Comparison of ENCODE assay signal across 30 cellular contexts in the genomic region with DNA sequence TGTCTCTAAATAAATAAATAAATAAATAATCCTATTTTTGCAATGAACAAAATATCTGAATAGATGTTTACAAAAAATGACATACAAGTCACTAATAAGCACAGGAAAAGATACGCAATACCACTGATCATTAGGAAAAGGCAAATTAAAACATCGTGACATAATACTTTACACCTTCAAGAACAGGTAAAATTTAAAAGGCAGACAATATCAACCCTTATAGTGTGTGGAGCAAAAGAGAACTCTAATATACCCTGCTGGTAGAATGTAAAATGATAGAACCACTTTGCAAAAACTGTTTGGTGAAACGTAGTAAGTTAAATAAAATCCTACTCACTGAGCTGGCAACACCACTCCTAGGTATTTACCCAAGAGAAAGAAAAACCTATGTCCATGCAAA.
"Had no signal": no experiment of that assay in that cellular context is flagged by ENCODE, and none has a peak within 500 bp of the region (broad histone marks: within the 10 kb centered on the region; RNA-seq: fewer than 3 reads in every experiment).

No MANE protein-coding gene starts in this region.

- H3K27ac Mint-ChIP-seq: activated CD4-positive, alpha-beta T cell treated with anti-CD3 and anti-CD28 coated beads, Interleukin-2, amount 10 ng/mL, durations not matched to agents 24 days and 14 days; activated CD8-positive, alpha-beta T cell treated with anti-CD3 and anti-CD28 coated beads for 36 hours; activated naive CD4-positive, alpha-beta T cell treated with anti-CD3 and anti-CD28 coated beads for 36 hours; activated T-helper 1 cell treated with anti-CD3 and anti-CD28 coated beads, Interleukin-12 subunit alpha, Interleukin-12 subunit beta, Interleukin-2, Interleukin-4 antibody, amounts not matched to agents 30 ng/mL and 10 ng/mL and 1 ng/mL, durations not matched to agents 14 hours and 24 hours and 36 hours had no signal

- H3K4me1 ChIP-seq: body of pancreas, breast epithelium had no signal

- H3K4me3 ChIP-seq: adrenal gland, body of pancreas, breast epithelium, coronary artery, MG63 had no signal

- H3K9me3 ChIP-seq: adrenal gland, body of pancreas, breast epithelium, MG63 had no signal

- H3K27ac ChIP-seq: body of pancreas, breast epithelium, coronary artery, WERI-Rb-1 had no signal

- H3K27me3 ChIP-seq: adrenal gland, body of pancreas, breast epithelium, MG63 had no signal

- ATAC-seq: activated CD8-positive, alpha-beta T cell treated with anti-CD3 and anti-CD28 coated beads for 36 hours; body of pancreas had no signal

- DNase-seq: activated CD4-positive, alpha-beta T cell treated with anti-CD3 and anti-CD28 coated beads, Interleukin-2, amount 10 ng/mL, durations not matched to agents 24 days and 14 days; activated CD4-positive, alpha-beta T cell treated with anti-CD3 and anti-CD28 coated beads, Interleukin-2, amount 50 U/mL, for 4 hours; activated CD8-positive, alpha-beta T cell treated with anti-CD3 and anti-CD28 coated beads for 36 hours; activated gamma-delta T cell treated with Interleukin-2 at 50 U/mL for 16 hours; activated naive CD4-positive, alpha-beta T cell treated with anti-CD3 and anti-CD28 coated beads for 36 hours; activated T-cell treated with anti-CD3 and anti-CD28 coated beads, Interleukin-2, amount 50 U/mL, for 1 hour; body of pancreas; Kasumi-1; KG1; MG63; NCI-H1048; NCI-H1105 treated with DMSO at 0.1 percent for 48 hours; NCI-H1436 treated with DMSO at 0.1 percent for 48 hours; NCI-H1694 treated with DMSO at 0.1 percent for 48 hours; NCI-H2029; NCI-H510A; NCI-H526; NCI-H748 treated with DMSO at 0.1 percent for 48 hours; NK-92 treated with Interleukin-12 subunit alpha and Interleukin-12 subunit beta, amount 100 ng/mL, for 24 hours; OCI-M1; SHP77 treated with DMSO at 0.1 percent for 48 hours; SW 1271; T-helper 1 cell; T-helper 2 cell; T-helper 9 cell; WERI-Rb-1 had no signal

- H3K4me3 Mint-ChIP-seq: activated CD4-positive, alpha-beta T cell treated with anti-CD3 and anti-CD28 coated beads, Interleukin-2, amount 10 ng/mL, durations not matched to agents 24 days and 14 days; activated CD8-positive, alpha-beta T cell treated with anti-CD3 and anti-CD28 coated beads for 36 hours; activated naive CD4-positive, alpha-beta T cell treated with anti-CD3 and anti-CD28 coated beads for 36 hours; activated T-helper 1 cell treated with anti-CD3 and anti-CD28 coated beads, Interleukin-12 subunit alpha, Interleukin-12 subunit beta, Interleukin-2, Interleukin-4 antibody, amounts not matched to agents 30 ng/mL and 10 ng/mL and 1 ng/mL, durations not matched to agents 14 hours and 24 hours and 36 hours had no signal

- H3K27me3 Mint-ChIP-seq: activated CD4-positive, alpha-beta T cell treated with anti-CD3 and anti-CD28 coated beads, Interleukin-2, amount 10 ng/mL, durations not matched to agents 24 days and 14 days; activated CD8-positive, alpha-beta T cell treated with anti-CD3 and anti-CD28 coated beads for 36 hours had no signal

- H3K9me3 Mint-ChIP-seq: activated CD4-positive, alpha-beta T cell treated with anti-CD3 and anti-CD28 coated beads, Interleukin-2, amount 10 ng/mL, durations not matched to agents 24 days and 14 days; activated CD8-positive, alpha-beta T cell treated with anti-CD3 and anti-CD28 coated beads for 36 hours; activated naive CD4-positive, alpha-beta T cell treated with anti-CD3 and anti-CD28 coated beads for 36 hours; activated T-helper 1 cell treated with anti-CD3 and anti-CD28 coated beads, Interleukin-12 subunit alpha, Interleukin-12 subunit beta, Interleukin-2, Interleukin-4 antibody, amounts not matched to agents 30 ng/mL and 10 ng/mL and 1 ng/mL, durations not matched to agents 14 hours and 24 hours and 36 hours had no signal
